ENCODE assay signal across 1 cellular context in the genomic region with DNA sequence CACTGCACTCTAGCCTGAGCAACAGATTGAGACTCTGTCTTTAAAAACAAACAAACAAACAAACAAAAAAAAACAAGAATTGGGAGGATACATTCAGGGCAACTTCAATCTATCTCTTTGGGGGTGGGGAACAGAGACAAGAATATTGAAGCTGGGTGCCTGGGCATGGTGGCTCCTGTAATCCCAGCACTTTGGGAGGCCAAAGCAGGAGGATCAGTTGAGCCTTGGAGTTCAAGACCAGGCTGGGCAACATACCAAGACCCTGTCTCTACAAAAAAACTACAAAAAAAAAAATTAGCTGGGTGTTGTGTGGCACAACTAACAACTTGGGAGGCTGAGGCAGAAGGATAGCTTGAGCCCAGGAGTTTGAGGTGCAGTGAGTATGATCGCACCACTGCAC.
TF ChIP-seq lines count a peak whose summit lies in the region.

No MANE protein-coding gene starts in this region.

TF ChIP-seq in WTC11, 78 proteins besides CTCF, POLR2A, EP300 and RAD21 (continued from another document):
- TF ChIP-seq, protein P1, sequence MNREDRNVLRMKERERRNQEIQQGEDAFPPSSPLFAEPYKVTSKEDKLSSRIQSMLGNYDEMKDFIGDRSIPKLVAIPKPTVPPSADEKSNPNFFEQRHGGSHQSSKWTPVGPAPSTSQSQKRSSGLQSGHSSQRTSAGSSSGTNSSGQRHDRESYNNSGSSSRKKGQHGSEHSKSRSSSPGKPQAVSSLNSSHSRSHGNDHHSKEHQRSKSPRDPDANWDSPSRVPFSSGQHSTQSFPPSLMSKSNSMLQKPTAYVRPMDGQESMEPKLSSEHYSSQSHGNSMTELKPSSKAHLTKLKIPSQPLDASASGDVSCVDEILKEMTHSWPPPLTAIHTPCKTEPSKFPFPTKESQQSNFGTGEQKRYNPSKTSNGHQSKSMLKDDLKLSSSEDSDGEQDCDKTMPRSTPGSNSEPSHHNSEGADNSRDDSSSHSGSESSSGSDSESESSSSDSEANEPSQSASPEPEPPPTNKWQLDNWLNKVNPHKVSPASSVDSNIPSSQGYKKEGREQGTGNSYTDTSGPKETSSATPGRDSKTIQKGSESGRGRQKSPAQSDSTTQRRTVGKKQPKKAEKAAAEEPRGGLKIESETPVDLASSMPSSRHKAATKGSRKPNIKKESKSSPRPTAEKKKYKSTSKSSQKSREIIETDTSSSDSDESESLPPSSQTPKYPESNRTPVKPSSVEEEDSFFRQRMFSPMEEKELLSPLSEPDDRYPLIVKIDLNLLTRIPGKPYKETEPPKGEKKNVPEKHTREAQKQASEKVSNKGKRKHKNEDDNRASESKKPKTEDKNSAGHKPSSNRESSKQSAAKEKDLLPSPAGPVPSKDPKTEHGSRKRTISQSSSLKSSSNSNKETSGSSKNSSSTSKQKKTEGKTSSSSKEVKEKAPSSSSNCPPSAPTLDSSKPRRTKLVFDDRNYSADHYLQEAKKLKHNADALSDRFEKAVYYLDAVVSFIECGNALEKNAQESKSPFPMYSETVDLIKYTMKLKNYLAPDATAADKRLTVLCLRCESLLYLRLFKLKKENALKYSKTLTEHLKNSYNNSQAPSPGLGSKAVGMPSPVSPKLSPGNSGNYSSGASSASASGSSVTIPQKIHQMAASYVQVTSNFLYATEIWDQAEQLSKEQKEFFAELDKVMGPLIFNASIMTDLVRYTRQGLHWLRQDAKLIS (CRISPR knock-in tag; IDR thresholded peaks at IDR 0.05; ENCODE audit: borderline replicate concordance) = no peak
- no peak for TF ChIP-seq GTF2I (CRISPR knock-in tag; conservative IDR thresholded peaks at IDR 0.05)
- TF ChIP-seq, protein P2, sequence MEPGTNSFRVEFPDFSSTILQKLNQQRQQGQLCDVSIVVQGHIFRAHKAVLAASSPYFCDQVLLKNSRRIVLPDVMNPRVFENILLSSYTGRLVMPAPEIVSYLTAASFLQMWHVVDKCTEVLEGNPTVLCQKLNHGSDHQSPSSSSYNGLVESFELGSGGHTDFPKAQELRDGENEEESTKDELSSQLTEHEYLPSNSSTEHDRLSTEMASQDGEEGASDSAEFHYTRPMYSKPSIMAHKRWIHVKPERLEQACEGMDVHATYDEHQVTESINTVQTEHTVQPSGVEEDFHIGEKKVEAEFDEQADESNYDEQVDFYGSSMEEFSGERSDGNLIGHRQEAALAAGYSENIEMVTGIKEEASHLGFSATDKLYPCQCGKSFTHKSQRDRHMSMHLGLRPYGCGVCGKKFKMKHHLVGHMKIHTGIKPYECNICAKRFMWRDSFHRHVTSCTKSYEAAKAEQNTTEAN (CRISPR knock-in tag; IDR thresholded peaks at IDR 0.05) = no peak
- no peak for TF ChIP-seq GRHL2 (CRISPR knock-in tag; IDR thresholded peaks at IDR 0.05; ENCODE audit: insufficient replicate concordance, severe bottlenecking)
- TF ChIP-seq TEAD4 (CRISPR knock-in tag; IDR thresholded peaks at IDR 0.05) = no peak
- TF ChIP-seq ESRRA (CRISPR knock-in tag; IDR thresholded peaks at IDR 0.05; ENCODE audit: borderline replicate concordance) = no peak
- no peak for TF ChIP-seq SMAD3 (CRISPR knock-in tag; IDR thresholded peaks at IDR 0.05; ENCODE audit: borderline replicate concordance)
- TF ChIP-seq CBFB (CRISPR knock-in tag; IDR thresholded peaks at IDR 0.05; ENCODE audit: low read depth) = no peak
- TF ChIP-seq, protein P3, sequence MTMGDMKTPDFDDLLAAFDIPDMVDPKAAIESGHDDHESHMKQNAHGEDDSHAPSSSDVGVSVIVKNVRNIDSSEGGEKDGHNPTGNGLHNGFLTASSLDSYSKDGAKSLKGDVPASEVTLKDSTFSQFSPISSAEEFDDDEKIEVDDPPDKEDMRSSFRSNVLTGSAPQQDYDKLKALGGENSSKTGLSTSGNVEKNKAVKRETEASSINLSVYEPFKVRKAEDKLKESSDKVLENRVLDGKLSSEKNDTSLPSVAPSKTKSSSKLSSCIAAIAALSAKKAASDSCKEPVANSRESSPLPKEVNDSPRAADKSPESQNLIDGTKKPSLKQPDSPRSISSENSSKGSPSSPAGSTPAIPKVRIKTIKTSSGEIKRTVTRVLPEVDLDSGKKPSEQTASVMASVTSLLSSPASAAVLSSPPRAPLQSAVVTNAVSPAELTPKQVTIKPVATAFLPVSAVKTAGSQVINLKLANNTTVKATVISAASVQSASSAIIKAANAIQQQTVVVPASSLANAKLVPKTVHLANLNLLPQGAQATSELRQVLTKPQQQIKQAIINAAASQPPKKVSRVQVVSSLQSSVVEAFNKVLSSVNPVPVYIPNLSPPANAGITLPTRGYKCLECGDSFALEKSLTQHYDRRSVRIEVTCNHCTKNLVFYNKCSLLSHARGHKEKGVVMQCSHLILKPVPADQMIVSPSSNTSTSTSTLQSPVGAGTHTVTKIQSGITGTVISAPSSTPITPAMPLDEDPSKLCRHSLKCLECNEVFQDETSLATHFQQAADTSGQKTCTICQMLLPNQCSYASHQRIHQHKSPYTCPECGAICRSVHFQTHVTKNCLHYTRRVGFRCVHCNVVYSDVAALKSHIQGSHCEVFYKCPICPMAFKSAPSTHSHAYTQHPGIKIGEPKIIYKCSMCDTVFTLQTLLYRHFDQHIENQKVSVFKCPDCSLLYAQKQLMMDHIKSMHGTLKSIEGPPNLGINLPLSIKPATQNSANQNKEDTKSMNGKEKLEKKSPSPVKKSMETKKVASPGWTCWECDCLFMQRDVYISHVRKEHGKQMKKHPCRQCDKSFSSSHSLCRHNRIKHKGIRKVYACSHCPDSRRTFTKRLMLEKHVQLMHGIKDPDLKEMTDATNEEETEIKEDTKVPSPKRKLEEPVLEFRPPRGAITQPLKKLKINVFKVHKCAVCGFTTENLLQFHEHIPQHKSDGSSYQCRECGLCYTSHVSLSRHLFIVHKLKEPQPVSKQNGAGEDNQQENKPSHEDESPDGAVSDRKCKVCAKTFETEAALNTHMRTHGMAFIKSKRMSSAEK (CRISPR knock-in tag; IDR thresholded peaks at IDR 0.05; ENCODE audit: borderline replicate concordance) = no peak
